Comparison of ENCODE assay signal across 13 cellular contexts in the genomic region with DNA sequence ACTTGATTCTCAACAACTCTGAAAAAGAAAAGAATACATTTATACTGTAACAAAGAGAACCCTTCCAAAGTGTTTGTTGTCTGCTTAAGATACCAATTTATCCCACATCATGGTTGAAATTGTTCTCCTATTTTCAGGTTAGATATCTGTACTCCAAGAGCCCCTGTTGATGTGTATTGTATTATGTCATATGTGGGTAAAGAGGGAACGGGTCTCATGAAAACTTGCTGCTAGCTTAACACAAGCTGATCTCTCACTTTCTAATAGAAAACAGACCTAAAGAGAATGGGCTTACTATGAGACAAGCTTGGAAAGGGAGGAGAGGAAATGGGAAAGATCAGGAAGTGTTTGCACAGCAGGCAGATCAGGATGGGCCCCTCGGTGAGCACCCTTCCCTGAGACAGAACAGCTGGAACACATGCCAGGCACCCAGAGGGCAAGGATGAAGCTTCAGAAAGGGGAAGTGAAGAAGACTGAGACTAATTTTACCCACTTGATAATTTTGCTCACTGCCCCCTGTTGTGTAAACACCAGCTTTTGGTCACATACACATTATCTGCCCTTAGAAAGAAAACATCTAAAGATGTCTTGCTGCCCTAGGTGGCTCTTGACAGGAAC.
A peak's percentile ranks its signal among the peaks of the same experiment; 100 is the strongest.
DNase-seq lines count a peak whose midpoint lies in the region; ATAC-seq, FAIRE-seq and TF ChIP-seq lines count a peak whose summit lies in the region.
"Had no signal": no experiment of that assay in that cellular context is flagged by ENCODE, and none has a peak within 500 bp of the region (broad histone marks: within the 10 kb centered on the region; RNA-seq: fewer than 3 reads in every experiment).

No MANE protein-coding gene starts in this region.

- H2AFZ ChIP-seq in GM12878 (ENCODE audit: control insufficient read depth, low read depth, low read length), result peak overlapping the region; percentile 76

- no peak overlapping the region for H3K27ac ChIP-seq in GM12878 (ENCODE audit: control insufficient read depth, insufficient read depth)

- H3K9ac ChIP-seq in GM12878 (ENCODE audit: control insufficient read depth, insufficient read depth, low read length), result no peak overlapping the region; the same call in 1 of the 2 replicates

- SMC1A ChIA-PET in GM12878 (lab: Charles Lee; ENCODE audit: uncharacterized antibody, unreplicated experiment), result interaction anchor here (1.0 kb wide), 2 partner anchors 20 to 441 kb away, joined by 3 to 5 read pairs; no protein-coding TSS in a partner anchor

- H3K36me3 ChIP-seq in GM12878 (ENCODE audit: control insufficient read depth in 2 of 2, insufficient read depth in 2 of 2, low read length in 1 of 2), result no peaks in the 10 kb centered on the region

- DNase-seq in GM12878 (ENCODE audit: low read depth, low spot score), result peak; percentile 45
- no peak for DNase-seq in inferior parietal cortex (ENCODE audit: extremely low spot score)
- no peak for DNase-seq in NCI-H2107 (lab: John Stamatoyannopoulos, UW)
- DNase-seq in HuH-7 (ENCODE audit: low spot score), result no peak
- no peak for DNase-seq in stimulated activated CD4-positive, alpha-beta T cell treated with anti-CD3 and anti-CD28 coated beads, Interleukin-2, amount 100 ng/mL, for 48 hours
- DNase-seq: hippocampal formation; NCI-H187; stimulated activated CD4-positive, alpha-beta T cell treated with anti-CD3 and anti-CD28 coated beads, Interleukin-1b, Interleukin-23, amount 100 ng/mL, for 48 hours; T-helper 17 cell had no signal

- H3K4me1 ChIP-seq in GM12878 (ENCODE audit: control insufficient read depth, insufficient read depth, low read length), result peaks cover 6% of the 10 kb centered on the region; the same call in 1 of the 2 replicates

- no TSS peak for BruUV-seq in GM12878 (replicated peaks; lab: Mats Ljungman, UMichigan)

- ATAC-seq in GM18519 (IDR thresholded peaks at IDR 0.05; ENCODE audit: low FRiP score, unreplicated experiment) (peak; percentile 66), GM21529 (IDR thresholded peaks at IDR 0.05; ENCODE audit: unreplicated experiment) (peak; percentile 75), HG03280 (IDR thresholded peaks at IDR 0.05; ENCODE audit: unreplicated experiment) (peak; percentile 88), GM12878 (peak; percentile 98)
- ATAC-seq: T-helper 17 cell had no signal

- no peak for TF ChIP-seq CTCF in GM12878 (IDR thresholded peaks at IDR 0.05 in 2 of 3, conservative IDR thresholded peaks at IDR 0.05 in 1 of 3; ENCODE audit: control insufficient read depth in 2 of 3, extremely low read depth in 1 of 3, insufficient read depth in 1 of 3, low read depth in 3 of 3, low read length in 3 of 3)

- in situ Hi-C loops in GM12878 (cut with MboI), result no loop called here

- H3K79me2 ChIP-seq in GM12878 (ENCODE audit: control insufficient read depth, insufficient read depth, low read length), result no peaks in the 10 kb centered on the region

- WGBS in GM12878 (ENCODE audit: insufficient coverage, insufficient replicate concordance, low lambda C conversion rate, missing lambda C conversion rate), result 40% methylated on average over 2 of the region's 2 CpGs

- intact Hi-C loops in GM12878 (cut with micrococcal nuclease; ENCODE audit: unreplicated experiment), result no loop called here

- FAIRE-seq in GM12878 (lab: Jason Lieb, UNC), result peak; percentile 52
- FAIRE-seq: D721Med had no signal

- H3K4me3 ChIP-seq in GM12878, result no peak overlapping the region

- H4K20me1 ChIP-seq in GM12878 (ENCODE audit: control insufficient read depth, insufficient read depth), result no peaks in the 10 kb centered on the region

- CTCF ChIA-PET in GM12878 (lab: Yijun Ruan, JAX), result interaction anchor here (0.7 to 1.5 kb wide), 3 partner anchors 14 to 1766 kb away, joined by 3 to 7 read pairs (median 4); no protein-coding TSS in a partner anchor

- no peak for TF ChIP-seq RAD21 in GM12878 (IDR thresholded peaks at IDR 0.05; ENCODE audit: insufficient read depth, low read depth, low read length)

- H3K27me3 ChIP-seq in GM12878 (replicated peaks in 1 of 2; ENCODE audit: control insufficient read depth in 2 of 2, insufficient read depth in 2 of 2, low read length in 1 of 2), result no peaks in the 10 kb centered on the region

- H3K4me2 ChIP-seq in GM12878 (ENCODE audit: control insufficient read depth, insufficient read depth), result peak overlapping the region; percentile 46; the same call in 1 of the 2 replicates

- no peaks in the 10 kb centered on the region; the same call in 2 of the 3 replicates for H3K9me3 ChIP-seq in GM12878 (replicated peaks; ENCODE audit: control insufficient read depth, insufficient read depth, low read length)

- RAD21 ChIA-PET in GM12878 (lab: Charles Lee; ENCODE audit: unreplicated experiment), result interaction anchor here (0.8 to 1.3 kb wide), 2 partner anchors 20 to 444 kb away, joined by 3 to 5 read pairs; no protein-coding TSS in a partner anchor

- POLR2A ChIA-PET in GM12878 (lab: Charles Lee), result no interaction called here

- no peak for TF ChIP-seq EP300 in GM12878 (IDR thresholded peaks at IDR 0.05; ENCODE audit: borderline replicate concordance in 1 of 2, control insufficient read depth in 1 of 2, low read depth in 2 of 2, low read length in 2 of 2)

- TF ChIP-seq POLR2A in GM12878 (IDR thresholded peaks at IDR 0.05; ENCODE audit: low read depth, low read length), result no peak

TF ChIP-seq in GM12878, 131 proteins besides CTCF, POLR2A, EP300 and RAD21:
- no peak for TF ChIP-seq FOS (IDR thresholded peaks at IDR 0.05; ENCODE audit: borderline replicate concordance, extremely low read depth, insufficient read length)
- TF ChIP-seq POU2F2 (IDR thresholded peaks at IDR 0.05; ENCODE audit: borderline replicate concordance, low read depth, low read length), result no peak
- TF ChIP-seq EED (IDR thresholded peaks at IDR 0.05; ENCODE audit: low read depth), result peak; percentile 31; the same call in 1 of the 2 replicates
- TF ChIP-seq CREM (IDR thresholded peaks at IDR 0.05; ENCODE audit: low read depth), result 0 out of 2 replicates have a peak, but pooled peaks have one; percentile 14
- peak; percentile 95 for TF ChIP-seq SPI1 (IDR thresholded peaks at IDR 0.05; ENCODE audit: borderline replicate concordance, insufficient read depth, low read depth, low read length)
- TF ChIP-seq NR2F1 (conservative IDR thresholded peaks at IDR 0.05), result no peak
- TF ChIP-seq IKZF2 (IDR thresholded peaks at IDR 0.05), result peak; percentile 54; a peak in 3 of 4 replicates
- TF ChIP-seq NFYA (IDR thresholded peaks at IDR 0.05; ENCODE audit: borderline replicate concordance, low read depth, low read length), result no peak
- no peak for TF ChIP-seq ASH2L (IDR thresholded peaks at IDR 0.05; ENCODE audit: borderline replicate concordance, low read depth)
- TF ChIP-seq, protein P1, sequence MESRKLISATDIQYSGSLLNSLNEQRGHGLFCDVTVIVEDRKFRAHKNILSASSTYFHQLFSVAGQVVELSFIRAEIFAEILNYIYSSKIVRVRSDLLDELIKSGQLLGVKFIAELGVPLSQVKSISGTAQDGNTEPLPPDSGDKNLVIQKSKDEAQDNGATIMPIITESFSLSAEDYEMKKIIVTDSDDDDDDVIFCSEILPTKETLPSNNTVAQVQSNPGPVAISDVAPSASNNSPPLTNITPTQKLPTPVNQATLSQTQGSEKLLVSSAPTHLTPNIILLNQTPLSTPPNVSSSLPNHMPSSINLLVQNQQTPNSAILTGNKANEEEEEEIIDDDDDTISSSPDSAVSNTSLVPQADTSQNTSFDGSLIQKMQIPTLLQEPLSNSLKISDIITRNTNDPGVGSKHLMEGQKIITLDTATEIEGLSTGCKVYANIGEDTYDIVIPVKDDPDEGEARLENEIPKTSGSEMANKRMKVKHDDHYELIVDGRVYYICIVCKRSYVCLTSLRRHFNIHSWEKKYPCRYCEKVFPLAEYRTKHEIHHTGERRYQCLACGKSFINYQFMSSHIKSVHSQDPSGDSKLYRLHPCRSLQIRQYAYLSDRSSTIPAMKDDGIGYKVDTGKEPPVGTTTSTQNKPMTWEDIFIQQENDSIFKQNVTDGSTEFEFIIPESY (IDR thresholded peaks at IDR 0.05), result no peak
- TF ChIP-seq, protein P2, sequence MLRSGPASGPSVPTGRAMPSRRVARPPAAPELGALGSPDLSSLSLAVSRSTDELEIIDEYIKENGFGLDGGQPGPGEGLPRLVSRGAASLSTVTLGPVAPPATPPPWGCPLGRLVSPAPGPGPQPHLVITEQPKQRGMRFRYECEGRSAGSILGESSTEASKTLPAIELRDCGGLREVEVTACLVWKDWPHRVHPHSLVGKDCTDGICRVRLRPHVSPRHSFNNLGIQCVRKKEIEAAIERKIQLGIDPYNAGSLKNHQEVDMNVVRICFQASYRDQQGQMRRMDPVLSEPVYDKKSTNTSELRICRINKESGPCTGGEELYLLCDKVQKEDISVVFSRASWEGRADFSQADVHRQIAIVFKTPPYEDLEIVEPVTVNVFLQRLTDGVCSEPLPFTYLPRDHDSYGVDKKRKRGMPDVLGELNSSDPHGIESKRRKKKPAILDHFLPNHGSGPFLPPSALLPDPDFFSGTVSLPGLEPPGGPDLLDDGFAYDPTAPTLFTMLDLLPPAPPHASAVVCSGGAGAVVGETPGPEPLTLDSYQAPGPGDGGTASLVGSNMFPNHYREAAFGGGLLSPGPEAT (IDR thresholded peaks at IDR 0.05; ENCODE audit: low read depth), result 0 out of 2 replicates have a peak, but pooled peaks have one; percentile 26
- TF ChIP-seq IKZF1 (conservative IDR thresholded peaks at IDR 0.05), result peak; percentile 56
- no peak for TF ChIP-seq RUNX3 (IDR thresholded peaks at IDR 0.05; ENCODE audit: low read length)
- TF ChIP-seq, protein P3, sequence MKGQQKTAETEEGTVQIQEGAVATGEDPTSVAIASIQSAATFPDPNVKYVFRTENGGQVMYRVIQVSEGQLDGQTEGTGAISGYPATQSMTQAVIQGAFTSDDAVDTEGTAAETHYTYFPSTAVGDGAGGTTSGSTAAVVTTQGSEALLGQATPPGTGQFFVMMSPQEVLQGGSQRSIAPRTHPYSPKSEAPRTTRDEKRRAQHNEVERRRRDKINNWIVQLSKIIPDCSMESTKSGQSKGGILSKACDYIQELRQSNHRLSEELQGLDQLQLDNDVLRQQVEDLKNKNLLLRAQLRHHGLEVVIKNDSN (IDR thresholded peaks at IDR 0.05; ENCODE audit: borderline replicate concordance, extremely low read length, insufficient read depth, low read depth, low read length), result no peak
- TF ChIP-seq KLF5 (IDR thresholded peaks at IDR 0.05; ENCODE audit: partially characterized antibody), result no peak
